Comparison of ENCODE assay signal across 11 cellular contexts in the genomic region with DNA sequence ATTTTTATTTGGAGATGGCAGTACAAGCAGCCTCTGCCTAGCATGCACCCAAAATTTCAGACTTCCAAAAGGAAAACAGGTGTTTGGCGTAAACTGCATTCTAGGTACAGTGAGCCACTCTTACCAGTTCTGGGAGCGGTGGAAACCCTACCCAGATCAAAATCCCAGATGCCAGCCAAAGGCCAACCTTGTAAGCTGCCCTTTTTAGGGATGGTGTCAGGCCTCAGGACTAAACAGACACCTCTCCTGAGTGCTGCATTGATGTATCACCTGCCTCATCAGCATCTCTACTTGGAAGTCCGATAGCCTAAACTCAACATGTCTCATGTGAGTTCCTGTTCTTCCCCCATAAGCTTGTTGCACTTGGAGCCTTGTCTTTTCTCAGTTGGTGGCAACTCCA.
"Had no signal": no experiment of that assay in that cellular context is flagged by ENCODE, and none has a peak within 500 bp of the region (broad histone marks: within the 10 kb centered on the region; RNA-seq: fewer than 3 reads in every experiment).

No MANE protein-coding gene starts in this region.

- H3K9me3 Mint-ChIP-seq: activated T-cell treated with anti-CD3 and anti-CD28 coated beads, Interleukin-2, amount 50 U/mL, for 4 hours; neural crest cell had no signal

- H3K36me3 ChIP-seq: pancreas, transverse colon had no signal

- H3K27ac Mint-ChIP-seq: activated CD8-positive, alpha-beta memory T cell treated with anti-CD3 and anti-CD28 coated beads, Interleukin-2, amount 10 ng/mL, durations not matched to agents 7 days and 5 days had no signal

- H3K4me3 ChIP-seq: pancreas, transverse colon had no signal

- H3K9me3 ChIP-seq: pancreas, transverse colon had no signal

- H3K27ac ChIP-seq: pancreas had no signal

- H3K27me3 ChIP-seq: pancreas, transverse colon had no signal

- H3K4me3 Mint-ChIP-seq: activated CD8-positive, alpha-beta memory T cell treated with anti-CD3 and anti-CD28 coated beads, Interleukin-2, amount 10 ng/mL, durations not matched to agents 7 days and 5 days; activated T-cell treated with anti-CD3 and anti-CD28 coated beads, Interleukin-2, amount 50 U/mL, for 4 hours; neural crest cell had no signal

- DNase-seq: activated CD4-positive, alpha-beta T cell treated with anti-CD3 and anti-CD28 coated beads, Interleukin-2, amount 50 U/mL, for 4 hours; activated CD4-positive, CD25-positive, alpha-beta regulatory T cell treated with anti-CD3 and anti-CD28 coated beads, Interleukin-2, amount 50 U/mL, for 72 hours; activated CD8-positive, alpha-beta memory T cell treated with anti-CD3 and anti-CD28 coated beads, Interleukin-2, amount 10 ng/mL, durations not matched to agents 7 days and 5 days; activated gamma-delta T cell; activated T-cell treated with anti-CD3 and anti-CD28 coated beads, Interleukin-2, amount 50 U/mL, for 4 hours; central memory CD4-positive, alpha-beta T cell; cortex of kidney; pancreas; stimulated activated CD4-positive, alpha-beta T cell treated with anti-CD3 and anti-CD28 coated beads, Interleukin-4, amount 100 ng/mL, for 4 hours; transverse colon had no signal

- H3K36me3 Mint-ChIP-seq: activated CD8-positive, alpha-beta memory T cell treated with anti-CD3 and anti-CD28 coated beads, Interleukin-2, amount 10 ng/mL, durations not matched to agents 7 days and 5 days had no signal

- ATAC-seq: activated CD8-positive, alpha-beta memory T cell treated with anti-CD3 and anti-CD28 coated beads, Interleukin-2, amount 10 ng/mL, durations not matched to agents 7 days and 5 days; activated T-cell treated with anti-CD3 and anti-CD28 coated beads, Interleukin-2, amount 50 U/mL, for 4 hours had no signal

- H3K27me3 Mint-ChIP-seq: activated CD8-positive, alpha-beta memory T cell treated with anti-CD3 and anti-CD28 coated beads, Interleukin-2, amount 10 ng/mL, durations not matched to agents 7 days and 5 days had no signal
